In genomic region chr1:54944610-54945392, GRCh38 we compare ENCODE assay signal across 8 cellular contexts. TPM values are rescaled to one million over a fixed set of nuclear protein-coding genes. Genes with fewer than 3 reads are reported as not detected.
DNase-seq lines count a peak whose midpoint lies in the region; ATAC-seq and TF ChIP-seq lines count a peak whose summit lies in the region.

No MANE protein-coding gene starts in this region.

- peaks cover 14% of the 10 kb centered on the region for H3K4me1 Mint-ChIP-seq in CD4-positive, alpha-beta T cell (ENCODE audit: low read depth)

- TF ChIP-seq POLR2A in adrenal gland (IDR thresholded peaks at IDR 0.05), result no peak
- TF ChIP-seq POLR2A in vagina (IDR thresholded peaks at IDR 0.05), result no peak

- intact Hi-C loops in CD4-positive, alpha-beta T cell (cut with DNase I, micrococcal nuclease), result loop anchor here (1.0 kb wide), 2 partner anchors 52 to 78 kb away; no protein-coding TSS in a partner anchor
- intact Hi-C loops in adrenal gland (cut with DNase I) (loop anchor here in 1 of 2 donors (10.0 kb wide), 1 partner anchor 60 kb away; the partner anchor contains the start of gene DHCR24), cardiac septum (cut with DNase I) (loop anchor here (5.0 kb wide), 1 partner anchor 58 kb away; the partner anchor contains the start of gene DHCR24), posterior vena cava (cut with DNase I) (loop anchor here in 1 of 2 donors (5.0 kb wide), 1 partner anchor 52 kb away; the partner anchor contains the start of gene BSND), vagina (cut with DNase I) (no loop called here)

- WGBS in adrenal gland, 4 donors, result 28 to 39% (median 30%) methylated on average over 9 of the region's 9 CpGs

- H3K4me1 ChIP-seq in adrenal gland (replicated peaks in 1 of 2) (no peaks in the 10 kb centered on the region), vagina (no peaks in the 10 kb centered on the region)

- H3K27me3 Mint-ChIP-seq in CD4-positive, alpha-beta T cell, result peaks cover 7% of the 10 kb centered on the region

- no peaks in the 10 kb centered on the region for H3K9me3 ChIP-seq in CD4-positive, alpha-beta T cell (ENCODE audit: control insufficient read depth, low read length)
- H3K9me3 ChIP-seq in adrenal gland (replicated peaks in 1 of 3) (no peaks in the 10 kb centered on the region), vagina (no peaks in the 10 kb centered on the region)

- peak; percentile 21 to 63 (median 42) for DNase-seq in CD4-positive, alpha-beta T cell
- DNase-seq in NCI-H1105 treated with DMSO at 0.1 percent for 48 hours (lab: John Stamatoyannopoulos, UW) (peak; percentile 73), SW480 (ENCODE audit: low spot score) (peak; percentile 78), adrenal gland (peak; percentile 70 to 91 (median 86)), cardiac septum (ENCODE audit: low spot score) (peak; percentile 81), posterior vena cava (ENCODE audit: low spot score) (peak; percentile 89), vagina (ENCODE audit: extremely low spot score in 2 of 2) (no peak)

- POLR2A ChIA-PET in CD4-positive, alpha-beta T cell (lab: Charles Lee), result interaction anchor here (0.9 to 1.0 kb wide), 3 partner anchors 15 to 77 kb away, joined by 3 read pairs; no protein-coding TSS in a partner anchor

- no peak overlapping the region for H3K27ac Mint-ChIP-seq in CD4-positive, alpha-beta T cell

- CTCF ChIA-PET in CD4-positive, alpha-beta T cell (lab: Charles Lee), result interaction anchor here (0.7 to 1.5 kb wide), 10 partner anchors 10 to 77 kb away, joined by 3 to 20 read pairs (median 3); no protein-coding TSS in a partner anchor

- H3K36me3 ChIP-seq in adrenal gland (replicated peaks in 1 of 2), result no peaks in the 10 kb centered on the region
- no peaks in the 10 kb centered on the region for H3K36me3 ChIP-seq in vagina

- H3K27me3 ChIP-seq in CD4-positive, alpha-beta T cell (ENCODE audit: control insufficient read depth, insufficient read depth, low read length), result no peaks in the 10 kb centered on the region
- H3K27me3 ChIP-seq in adrenal gland, result no peaks in the 10 kb centered on the region
- H3K27me3 ChIP-seq in vagina, result no peaks in the 10 kb centered on the region

- TF ChIP-seq CTCF in CD4-positive, alpha-beta T cell (IDR thresholded peaks at IDR 0.05), result peak; percentile 77
- TF ChIP-seq CTCF in adrenal gland (IDR thresholded peaks at IDR 0.05) (peak; percentile 74 to 90 (median 78)), vagina (IDR thresholded peaks at IDR 0.05) (peak; percentile 38 to 67 (median 57))

- peak; percentile 49 for ATAC-seq in CD4-positive, alpha-beta T cell (ENCODE audit: poor library complexity)
- ATAC-seq in GM21529 (IDR thresholded peaks at IDR 0.05; ENCODE audit: unreplicated experiment), result peak; percentile 53

- H3K4me3 ChIP-seq in adrenal gland (peak overlapping the region in 1 of 4 donors; percentile 21), vagina (no peak overlapping the region)

- no peaks in the 10 kb centered on the region for H3K36me3 Mint-ChIP-seq in CD4-positive, alpha-beta T cell (ENCODE audit: low read depth)

- H3K27ac ChIP-seq in CD4-positive, alpha-beta T cell (ENCODE audit: low read depth, low read length), result no peak overlapping the region
- H3K27ac ChIP-seq in adrenal gland (peak overlapping the region in 1 of 5 donors; percentile 64), vagina (no peak overlapping the region)

- H3K9me3 Mint-ChIP-seq in CD4-positive, alpha-beta T cell, result no peaks in the 10 kb centered on the region

- H3K4me3 Mint-ChIP-seq in CD4-positive, alpha-beta T cell, result no peak overlapping the region

RNA-seq across cellular contexts. Expression of gene TMEM61, which starts 35.6 kb away (rescaled TPM):
- not detected for total RNA-seq in CD4-positive, alpha-beta T cell
- 10 to 100 TPM in 2 of 8 donors, 1 to 10 TPM in 6; 2.2 to 20.9 (median 8.0) TPM for total RNA-seq in adrenal gland
- 1 to 10 TPM; 2.5 to 6.8 (median 3.7) TPM for polyA plus RNA-seq in adrenal gland
- total RNA-seq in cardiac septum, result not detected
- 10 to 100 TPM in 1 of 2 donors, 1 to 10 TPM in 1; 3.0 to 11.0 TPM for total RNA-seq in posterior vena cava
- 3.4 TPM for total RNA-seq in vagina

RNA-seq across cellular contexts. Expression of gene BSND, which starts 53.9 kb away (rescaled TPM):
- total RNA-seq in CD4-positive, alpha-beta T cell, result not detected
- total RNA-seq in adrenal gland (not detected), cardiac septum (not detected), posterior vena cava (not detected), vagina (not detected)
- polyA plus RNA-seq in adrenal gland, result under 1 TPM in 2 of 3 donors, not detected in 1; 0.04 to 0.08 TPM

RNA-seq across cellular contexts. Expression of gene DHCR24, which starts 57.8 kb away (rescaled TPM):
- total RNA-seq in CD4-positive, alpha-beta T cell, result under 1 TPM; 0.34 to 0.55 TPM
- total RNA-seq in adrenal gland, result 1,000 to 10,000 TPM; 1,178 to 4,240 (median 2,741) TPM
- polyA plus RNA-seq in adrenal gland, result 1,000 to 10,000 TPM in 1 of 3 donors, 100 to 1,000 TPM in 2; 138 to 3,356 (median 348) TPM
- 40.3 TPM for total RNA-seq in cardiac septum
- total RNA-seq in posterior vena cava, result 10 to 100 TPM in 1 of 2 donors, 1 to 10 TPM in 1; 8.0 to 27.1 TPM
- total RNA-seq in vagina, result 141 TPM

Comparison
In these comparisons a context has a peak if more than half of its experiments do, and no peak if none do; other contexts are left out.
1. DNase-seq: peak in CD4-positive, alpha-beta T cell (10 of 10), NCI-H1105 treated with DMSO at 0.1 percent for 48 hours (single experiment), SW480 (single experiment), adrenal gland (7 of 7), cardiac septum (single experiment) and posterior vena cava (single experiment); none in vagina (0 of 2).
2. Peak in every context shown above with its lines, with median percentiles within 50 percentile points of each other: CTCF ChIP-seq.